8 cellular contexts compared by ENCODE assay signal in the genomic region with DNA sequence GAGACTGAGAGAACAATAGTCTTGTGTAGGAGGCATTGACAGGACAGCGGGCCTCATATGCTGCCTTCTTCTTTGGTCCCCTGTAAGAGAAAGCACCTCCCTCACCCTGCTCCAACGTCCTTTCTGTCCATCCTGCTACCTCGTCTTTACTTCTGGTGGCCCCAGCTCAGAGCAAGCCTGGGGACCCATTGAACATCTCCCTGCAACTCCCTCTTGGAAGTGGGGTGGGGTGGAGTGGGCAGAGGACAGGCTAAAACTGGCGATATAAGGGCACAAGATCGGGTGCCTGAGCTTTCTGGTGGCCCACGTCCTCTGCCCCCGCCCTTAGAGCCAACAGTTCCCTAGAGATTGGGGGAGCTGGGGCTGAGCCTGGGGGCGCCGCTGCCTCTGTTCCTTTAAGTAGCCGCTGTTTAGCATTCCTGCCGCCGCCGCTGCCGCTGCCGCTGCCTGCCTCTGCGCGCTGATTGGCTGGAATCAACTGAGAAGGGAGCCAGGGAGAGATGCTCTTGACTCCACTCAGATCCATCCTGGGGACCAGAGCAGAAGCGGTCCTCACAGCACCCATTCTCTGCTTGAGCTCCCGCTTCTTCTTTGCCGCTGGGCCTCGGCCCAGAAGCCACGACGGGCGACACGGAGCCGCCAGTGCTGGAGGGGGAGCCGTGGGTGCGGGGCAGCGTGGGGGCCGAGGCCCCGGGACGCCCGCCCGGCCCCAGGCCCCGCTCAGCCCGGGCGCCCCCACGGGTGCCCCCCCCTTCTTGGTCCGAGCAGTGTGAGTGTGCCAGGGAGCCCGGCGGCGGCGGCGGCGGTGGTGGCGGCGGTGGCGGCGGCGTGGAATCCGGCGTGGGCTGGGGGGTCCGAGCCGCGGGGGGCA. TPM values are rescaled to one million over a fixed set of nuclear protein-coding genes. Genes with fewer than 3 reads are reported as not detected.
A peak's percentile ranks its signal among the peaks of the same experiment; 100 is the strongest.
DNase-seq lines count a peak whose midpoint lies in the region; ATAC-seq and TF ChIP-seq lines count a peak whose summit lies in the region.

A gene (plus strand): TSS at position 510 of the 871 bp plus-strand sequence. CDS start 367 bp downstream, outside the sequence.

- H2BK120ac ChIP-seq in neuronal stem cell (ENCODE audit: low read depth, low read length) = no peak within 1 kb of the TSS

- H3K9me3 Mint-ChIP-seq in CD4-positive, alpha-beta memory T cell = no peaks in the 10 kb centered on the region

- H3K27me3 ChIP-seq in CD4-positive, alpha-beta memory T cell (ENCODE audit: insufficient read depth, low read length) = peaks cover 4% of the 10 kb centered on the region
- H3K27me3 ChIP-seq in WERI-Rb-1 (ENCODE audit: insufficient read depth, low read depth, severe bottlenecking) (peaks cover 67% of the 10 kb centered on the region), neuronal stem cell (ENCODE audit: control insufficient read depth in 3 of 3, insufficient read depth in 3 of 3, low read depth in 1 of 3, low read length in 3 of 3) (peaks cover 0 to 35% (median 12%) of the 10 kb centered on the region in 3 experiments)

- ATAC-seq in HG02798 (IDR thresholded peaks at IDR 0.05; ENCODE audit: poor library complexity, unreplicated experiment) = peak; percentile 35
- no peak for ATAC-seq in HG03095 (IDR thresholded peaks at IDR 0.05; ENCODE audit: unreplicated experiment)

- H3K4me1 ChIP-seq in CD4-positive, alpha-beta memory T cell (ENCODE audit: insufficient read depth, low read length) = no peaks in the 10 kb centered on the region
- H3K4me1 ChIP-seq in neuronal stem cell (ENCODE audit: control insufficient read depth in 2 of 2, insufficient read depth in 1 of 2, low read depth in 1 of 2, low read length in 2 of 2) = peaks cover 0 to 2% of the 10 kb centered on the region in 2 donors

- no peak within 1 kb of the TSS for H3K4ac ChIP-seq in neuronal stem cell (ENCODE audit: low read length)

- no peak within 1 kb of the TSS for H2BK15ac ChIP-seq in neuronal stem cell (ENCODE audit: low read length)

- no peak within 1 kb of the TSS for H3K23ac ChIP-seq in neuronal stem cell (ENCODE audit: low read depth, low read length, poor library complexity)

- no peaks in the 10 kb centered on the region for H3K9me3 ChIP-seq in CD4-positive, alpha-beta memory T cell (ENCODE audit: control insufficient read depth in 1 of 2, low read length in 2 of 2)
- H3K9me3 ChIP-seq in WERI-Rb-1 (ENCODE audit: severe bottlenecking) (no peaks in the 10 kb centered on the region), neuronal stem cell (replicated peaks in 1 of 2; ENCODE audit: control insufficient read depth in 2 of 2, insufficient read depth in 1 of 2, low read depth in 1 of 2, low read length in 2 of 2) (no peaks in the 10 kb centered on the region)

- no peak within 1 kb of the TSS for H2BK5ac ChIP-seq in neuronal stem cell (ENCODE audit: low read length)

- H3K14ac ChIP-seq in neuronal stem cell (ENCODE audit: low read length) = peak within 1 kb of the TSS; percentile 38

- intact Hi-C loops in CD4-positive, alpha-beta memory T cell (cut with micrococcal nuclease) = no loop called here

- peak within 1 kb of the TSS in 1 of 7 donors; percentile 63 for H3K27ac Mint-ChIP-seq in CD4-positive, alpha-beta memory T cell

- H3K36me3 Mint-ChIP-seq in CD4-positive, alpha-beta memory T cell = no peaks in the 10 kb centered on the region

- POLR2A ChIA-PET in CD4-positive, alpha-beta memory T cell (lab: Charles Lee; ENCODE audit: partially characterized antibody) = interaction anchor here (0.9 to 2.6 kb wide), 3 partner anchors 10 to 844 kb away, joined by 3 to 19 read pairs (median 4); no protein-coding TSS in a partner anchor

- H3K4me3 Mint-ChIP-seq in CD4-positive, alpha-beta memory T cell = peak within 1 kb of the TSS; percentile 64 to 84 (median 76)

- H2BK12ac ChIP-seq in neuronal stem cell (ENCODE audit: low read length) = no peak within 1 kb of the TSS

- H3K9ac ChIP-seq in neuronal stem cell (ENCODE audit: low read depth, low read length, poor library complexity) = no peak within 1 kb of the TSS

- no peak within 1 kb of the TSS for H4K91ac ChIP-seq in neuronal stem cell (ENCODE audit: low read depth, low read length, poor library complexity)

- no peak within 1 kb of the TSS for H3K27ac ChIP-seq in CD4-positive, alpha-beta memory T cell (ENCODE audit: low read depth, low read length)
- H3K27ac ChIP-seq in WERI-Rb-1 (no peak within 1 kb of the TSS), neuronal stem cell (replicated peaks; ENCODE audit: low read length) (no peak within 1 kb of the TSS)

- no CpG with 5 or more reads among the region's 55 CpGs for WGBS in neuronal stem cell (ENCODE audit: extremely low coverage in 2 of 2, insufficient read length in 2 of 2, insufficient replicate concordance in 1 of 2), 2 donors

- H3K4me3 ChIP-seq in CD4-positive, alpha-beta memory T cell (ENCODE audit: low read length in 2 of 2) = no peak within 1 kb of the TSS
- H3K4me3 ChIP-seq in WERI-Rb-1 (ENCODE audit: low read depth, low read length) = no peak within 1 kb of the TSS
- peak within 1 kb of the TSS; percentile 40 to 63 for H3K4me3 ChIP-seq in neuronal stem cell (ENCODE audit: low read length in 2 of 2)

- H3K4me2 ChIP-seq in neuronal stem cell (ENCODE audit: insufficient read depth, low read length, poor library complexity, severe bottlenecking) = peak within 1 kb of the TSS; percentile 62

- H3K18ac ChIP-seq in neuronal stem cell (ENCODE audit: low read length) = peak within 1 kb of the TSS; percentile 57

- no peaks in the 10 kb centered on the region for H3K36me3 ChIP-seq in CD4-positive, alpha-beta memory T cell (ENCODE audit: insufficient read depth, low read length)
- no peaks in the 10 kb centered on the region for H3K36me3 ChIP-seq in WERI-Rb-1
- H3K36me3 ChIP-seq in neuronal stem cell (replicated peaks in 1 of 2; ENCODE audit: control insufficient read depth in 2 of 2, insufficient read depth in 2 of 2, low read length in 2 of 2) = no peaks in the 10 kb centered on the region

- H2AFZ ChIP-seq in neuronal stem cell (ENCODE audit: low read length) = peak within 1 kb of the TSS; percentile 88

- CTCF ChIA-PET in CD4-positive, alpha-beta memory T cell (lab: Charles Lee; ENCODE audit: partially characterized antibody) = interaction anchor here (1.0 to 3.1 kb wide), 4 partner anchors 8 to 11 kb away, joined by 5 to 11 read pairs (median 5); no protein-coding TSS in a partner anchor

- peaks cover 0 to 1% (median 0%) of the 10 kb centered on the region in 4 donors for H3K4me1 Mint-ChIP-seq in CD4-positive, alpha-beta memory T cell

- H3K27me3 Mint-ChIP-seq in CD4-positive, alpha-beta memory T cell = peaks cover 15 to 21% of the 10 kb centered on the region in 2 donors

- TF ChIP-seq CTCF in WERI-Rb-1 (IDR thresholded peaks at IDR 0.05; ENCODE audit: low read depth, low read length) = no peak

- no peak for DNase-seq in CD4-positive, alpha-beta memory T cell
- DNase-seq in WERI-Rb-1 (peak; percentile 29), fibroblast of peridontal ligament (ENCODE audit: extremely low read depth) (peak; percentile 41), neuronal stem cell (ENCODE audit: low spot score) (no peak), amniotic stem cell (lab: John Stamatoyannopoulos, UW) (no peak), OCI-M2 (lab: John Stamatoyannopoulos, UW; ENCODE audit: unreplicated experiment) (no peak)

- no peak within 1 kb of the TSS for H2AK5ac ChIP-seq in neuronal stem cell (ENCODE audit: low read depth, low read length)

- H4K8ac ChIP-seq in neuronal stem cell (ENCODE audit: low read depth, low read length) = no peak within 1 kb of the TSS

- H3K79me1 ChIP-seq in neuronal stem cell (ENCODE audit: low read depth, low read length) = no peaks in the 10 kb centered on the region

RNA-seq across cellular contexts. Expression of the gene that starts here (rescaled TPM):
- total RNA-seq in CD4-positive, alpha-beta memory T cell = 10 to 100 TPM; 12.4 to 14.2 TPM
- polyA plus RNA-seq in CD4-positive, alpha-beta memory T cell = 10 to 100 TPM in 1 of 2 donors, 1 to 10 TPM in 1; 5.3 to 11.6 TPM
- polyA plus RNA-seq in neuronal stem cell (2013, experiment 1 of 2) = 55.1 TPM
- 55.1 TPM for polyA plus RNA-seq in neuronal stem cell (2013, experiment 2 of 2)

Comparison
In these comparisons a context has a peak if more than half of its experiments do, and no peak if none do; other contexts are left out.
1. DNase-seq: peak in WERI-Rb-1 (single experiment) and fibroblast of peridontal ligament (single experiment); none in CD4-positive, alpha-beta memory T cell (0 of 5), neuronal stem cell (single experiment), amniotic stem cell (single experiment) and OCI-M2 (single experiment).
2. H3K4me3 ChIP-seq: peak in neuronal stem cell (2 of 2); none in CD4-positive, alpha-beta memory T cell (0 of 2) and WERI-Rb-1 (single experiment).